In genomic region chr21:45515241-45516061, GRCh38 we compare ENCODE assay signal across 21 cellular contexts. TPM values are rescaled to one million over a fixed set of nuclear protein-coding genes. Genes with fewer than 3 reads are reported as not detected.
DNase-seq lines count a peak whose midpoint lies in the region; ATAC-seq and TF ChIP-seq lines count a peak whose summit lies in the region.
"Had no signal": no experiment of that assay in that cellular context is flagged by ENCODE, and none has a peak within 500 bp of the region (broad histone marks: within the 10 kb centered on the region; RNA-seq: fewer than 3 reads in every experiment).

No MANE protein-coding gene starts in this region.

- no peaks in the 10 kb centered on the region for H3K27me3 Mint-ChIP-seq in activated naive CD4-positive, alpha-beta T cell treated with anti-CD3 and anti-CD28 coated beads, Interleukin-2, amount 10 ng/mL, durations not matched to agents 7 days and 5 days
- no peaks in the 10 kb centered on the region for H3K27me3 Mint-ChIP-seq in chondrocyte (ENCODE audit: low read depth)
- H3K27me3 Mint-ChIP-seq: stimulated activated naive CD8-positive, alpha-beta T cell treated with anti-CD3 and anti-CD28 coated beads, Interleukin-15, Interleukin-2, amounts not matched to agents 100 ng/mL and 50 ng/mL, for 24 hours; type B pancreatic cell had no signal

- H3K9me3 ChIP-seq in left lung (peaks cover 0 to 25% of the 10 kb centered on the region in 2 donors), stomach (peaks cover 0 to 24% (median 16%) of the 10 kb centered on the region in 4 donors)

- H3K4me1 ChIP-seq in left lung (peaks cover 7 to 43% of the 10 kb centered on the region in 2 donors), stomach (peaks cover 28 to 52% (median 43%) of the 10 kb centered on the region in 4 donors)
- H3K4me1 ChIP-seq: adrenal gland, gastroesophageal sphincter had no signal

- H3K9me3 Mint-ChIP-seq in activated naive CD4-positive, alpha-beta T cell treated with anti-CD3 and anti-CD28 coated beads, Interleukin-2, amount 10 ng/mL, durations not matched to agents 7 days and 5 days: peaks cover 26% of the 10 kb centered on the region
- peaks cover 28% of the 10 kb centered on the region for H3K9me3 Mint-ChIP-seq in chondrocyte (ENCODE audit: low read depth)

- no peak for TF ChIP-seq EP300 in stomach (IDR thresholded peaks at IDR 0.05)

- no peak overlapping the region for H3K4me3 Mint-ChIP-seq in activated naive CD4-positive, alpha-beta T cell treated with anti-CD3 and anti-CD28 coated beads, Interleukin-2, amount 10 ng/mL, durations not matched to agents 7 days and 5 days
- no peak overlapping the region for H3K4me3 Mint-ChIP-seq in chondrocyte (ENCODE audit: unreplicated experiment)
- H3K4me3 Mint-ChIP-seq: stimulated activated naive CD8-positive, alpha-beta T cell treated with anti-CD3 and anti-CD28 coated beads, Interleukin-15, Interleukin-2, amounts not matched to agents 100 ng/mL and 50 ng/mL, for 24 hours; type B pancreatic cell had no signal

- no peaks in the 10 kb centered on the region for H3K27me3 ChIP-seq in left lung
- no peaks in the 10 kb centered on the region for H3K27me3 ChIP-seq in stomach
- H3K27me3 ChIP-seq: adrenal gland, gastroesophageal sphincter had no signal

- H3K36me3 ChIP-seq in left lung: peaks cover 0 to 58% of the 10 kb centered on the region in 2 donors
- peaks cover 0 to 57% (median 31%) of the 10 kb centered on the region in 4 donors for H3K36me3 ChIP-seq in stomach

- H3K4me1 Mint-ChIP-seq in activated naive CD4-positive, alpha-beta T cell treated with anti-CD3 and anti-CD28 coated beads, Interleukin-2, amount 10 ng/mL, durations not matched to agents 7 days and 5 days: peaks cover 32% of the 10 kb centered on the region
- H3K4me1 Mint-ChIP-seq in chondrocyte (ENCODE audit: low read depth): no peaks in the 10 kb centered on the region

- H3K4me3 ChIP-seq in left lung (no peak overlapping the region), stomach (no peak overlapping the region)
- H3K4me3 ChIP-seq: adrenal gland, gastroesophageal sphincter, PC-9 had no signal

- H3K27ac ChIP-seq in left lung: no peak overlapping the region
- peak overlapping the region in 4 of 5 donors; percentile 76 to 85 (median 78) for H3K27ac ChIP-seq in stomach
- H3K27ac ChIP-seq: adrenal gland, gastroesophageal sphincter had no signal

- TF ChIP-seq CTCF in chondrocyte (IDR thresholded peaks at IDR 0.05): no peak
- TF ChIP-seq CTCF in left lung (IDR thresholded peaks at IDR 0.05): no peak
- TF ChIP-seq CTCF in stomach (IDR thresholded peaks at IDR 0.05): no peak

- H3K36me3 Mint-ChIP-seq in activated naive CD4-positive, alpha-beta T cell treated with anti-CD3 and anti-CD28 coated beads, Interleukin-2, amount 10 ng/mL, durations not matched to agents 7 days and 5 days: peaks cover 38% of the 10 kb centered on the region
- peaks cover 33% of the 10 kb centered on the region for H3K36me3 Mint-ChIP-seq in chondrocyte (ENCODE audit: low read depth)

- no peak for TF ChIP-seq POLR2A in stomach (IDR thresholded peaks at IDR 0.05)

- WGBS in stomach, 5 donors: 93 to 97% (median 94%) methylated on average over 22 to 31 of the region's 31 CpGs

- no peak for ATAC-seq in left lung
- ATAC-seq: gastroesophageal sphincter, HCT116, SK-N-SH treated with all-trans-retinoic acid at 6 μM for 48 hours had no signal

- CTCF ChIA-PET in activated naive CD4-positive, alpha-beta T cell treated with anti-CD3 and anti-CD28 coated beads, Interleukin-2, amount 10 ng/mL, durations not matched to agents 7 days and 5 days (lab: Charles Lee): no interaction called here

- intact Hi-C loops in left lung (cut with DNase I) (no loop called here), stomach (cut with DNase I; ENCODE audit: low total_unique reads) (no loop called here)

- peak overlapping the region; percentile 58 for H3K27ac Mint-ChIP-seq in activated naive CD4-positive, alpha-beta T cell treated with anti-CD3 and anti-CD28 coated beads, Interleukin-2, amount 10 ng/mL, durations not matched to agents 7 days and 5 days
- no peak overlapping the region for H3K27ac Mint-ChIP-seq in chondrocyte (ENCODE audit: unreplicated experiment)
- H3K27ac Mint-ChIP-seq: activated T-helper 2 cell treated with anti-CD3 and anti-CD28 coated beads, Interferon-gamma antibody, Interleukin-2, Interleukin-4, amounts not matched to agents 10 μg/mL and 5 μg/mL and 100 μg/mL, durations not matched to agents 14 hours and 24 hours and 36 hours; stimulated activated naive CD8-positive, alpha-beta T cell treated with anti-CD3 and anti-CD28 coated beads, Interleukin-15, Interleukin-2, amounts not matched to agents 100 ng/mL and 50 ng/mL, for 24 hours; type B pancreatic cell had no signal

- DNase-seq in activated naive CD4-positive, alpha-beta T cell treated with anti-CD3 and anti-CD28 coated beads, Interleukin-2, amount 10 ng/mL, durations not matched to agents 7 days and 5 days: no peak
- no peak for DNase-seq in activated naive CD4-positive, alpha-beta T cell treated with anti-CD3 and anti-CD28 coated beads, Interleukin-2, amount 50 U/mL, for 16 hours
- DNase-seq in chondrocyte (ENCODE audit: low spot score) (peak; percentile 70), left lung (peak; percentile 27 to 67), stomach (no peak), NCI-H2081 treated with DMSO at 0.1 percent for 48 hours (lab: John Stamatoyannopoulos, UW) (no peak), SW 1271 (lab: John Stamatoyannopoulos, UW) (no peak)
- DNase-seq in stimulated activated CD4-positive, alpha-beta T cell treated with anti-CD3 and anti-CD28 coated beads, Interleukin-4, amount 100 ng/mL, for 1 hour: no peak
- DNase-seq: central memory CD4-positive, alpha-beta T cell; GDM1; NCI-H1436 treated with DMSO at 0.1 percent for 48 hours; PC-9; stimulated activated CD4-positive, alpha-beta T cell treated with anti-CD3 and anti-CD28 coated beads, Interleukin-1b, Interleukin-23, amount 100 ng/mL, for 48 hours; T1000 had no signal

RNA-seq across cellular contexts. Expression of gene SLC19A1, which starts 26.8 kb away (rescaled TPM):
- 6.5 to 12.7 TPM (median 7.8 TPM) in 3 replicates for total RNA-seq in chondrocyte
- total RNA-seq in left lung: 10 to 100 TPM; 32.7 to 50.4 TPM
- total RNA-seq in stomach: 10 to 100 TPM in 1 of 5 donors, 1 to 10 TPM in 4; 3.1 to 23.3 (median 3.9) TPM
- 1 to 10 TPM; 2.9 to 9.9 (median 6.7) TPM for polyA plus RNA-seq in stomach

Comparison
In these comparisons a context has a peak if more than half of its experiments do, and no peak if none do; other contexts are left out.
1. DNase-seq: peak in chondrocyte (single experiment) and left lung (2 of 2); none in activated naive CD4-positive, alpha-beta T cell treated with anti-CD3 and anti-CD28 coated beads, Interleukin-2, amount 10 ng/mL, durations not matched to agents 7 days and 5 days (single experiment), activated naive CD4-positive, alpha-beta T cell treated with anti-CD3 and anti-CD28 coated beads, Interleukin-2, amount 50 U/mL, for 16 hours (single experiment), stomach (single experiment), NCI-H2081 treated with DMSO at 0.1 percent for 48 hours (single experiment), stimulated activated CD4-positive, alpha-beta T cell treated with anti-CD3 and anti-CD28 coated beads, Interleukin-4, amount 100 ng/mL, for 1 hour (single experiment) and SW 1271 (0 of 2).
2. H3K27ac ChIP-seq: peak in stomach (4 of 5); none in left lung (0 of 2).